Comparison of ENCODE assay signal across 24 cellular contexts in genomic region chr7:57364933-57365710, GRCh38.
"Had no signal": no experiment of that assay in that cellular context is flagged by ENCODE, and none has a peak within 500 bp of the region (broad histone marks: within the 10 kb centered on the region; RNA-seq: fewer than 3 reads in every experiment).

No MANE protein-coding gene starts in this region.

- H3K9me3 ChIP-seq: body of pancreas, colonic mucosa had no signal

- H3K27me3 Mint-ChIP-seq: activated CD4-positive, alpha-beta memory T cell treated with anti-CD3 and anti-CD28 coated beads, Interleukin-2, amount 10 ng/mL, durations not matched to agents 7 days and 5 days; activated CD4-positive, alpha-beta T cell treated with anti-CD3 and anti-CD28 coated beads, Interleukin-2, amount 10 ng/mL, durations not matched to agents 7 days and 5 days; activated naive CD8-positive, alpha-beta T cell; activated T-cell treated with anti-CD3 and anti-CD28 coated beads, Interleukin-2, amount 50 U/mL, for 24 hours; activated T-helper 17 cell treated with anti-CD3 and anti-CD28 coated beads, Interleukin-2, amount 50 U/mL, for 72 hours had no signal

- H3K4me3 Mint-ChIP-seq: activated CD4-positive, alpha-beta memory T cell treated with anti-CD3 and anti-CD28 coated beads, Interleukin-2, amount 10 ng/mL, durations not matched to agents 7 days and 5 days; activated CD4-positive, alpha-beta T cell treated with anti-CD3 and anti-CD28 coated beads, Interleukin-2, amount 10 ng/mL, durations not matched to agents 7 days and 5 days; activated naive CD8-positive, alpha-beta T cell; activated T-cell treated with anti-CD3 and anti-CD28 coated beads, Interleukin-2, amount 50 U/mL, for 24 hours; activated T-cell treated with anti-CD3 and anti-CD28 coated beads, Interleukin-2, amount 50 U/mL, for 72 hours; activated T-helper 17 cell treated with anti-CD3 and anti-CD28 coated beads, Interleukin-2, amount 50 U/mL, for 72 hours had no signal

- H3K4me3 ChIP-seq: body of pancreas, colonic mucosa had no signal

- H3K36me3 ChIP-seq: colonic mucosa had no signal

- H3K4me1 Mint-ChIP-seq: activated CD4-positive, alpha-beta memory T cell treated with anti-CD3 and anti-CD28 coated beads, Interleukin-2, amount 10 ng/mL, durations not matched to agents 7 days and 5 days; activated CD4-positive, alpha-beta T cell treated with anti-CD3 and anti-CD28 coated beads, Interleukin-2, amount 10 ng/mL, durations not matched to agents 7 days and 5 days; activated T-helper 17 cell treated with anti-CD3 and anti-CD28 coated beads, Interleukin-2, amount 50 U/mL, for 72 hours had no signal

- H3K27ac Mint-ChIP-seq: activated CD4-positive, alpha-beta memory T cell treated with anti-CD3 and anti-CD28 coated beads, Interleukin-2, amount 10 ng/mL, durations not matched to agents 7 days and 5 days; activated CD4-positive, alpha-beta T cell treated with anti-CD3 and anti-CD28 coated beads, Interleukin-2, amount 10 ng/mL, durations not matched to agents 7 days and 5 days; activated naive CD8-positive, alpha-beta T cell; activated T-cell treated with anti-CD3 and anti-CD28 coated beads, Interleukin-2, amount 50 U/mL, for 24 hours; activated T-cell treated with anti-CD3 and anti-CD28 coated beads, Interleukin-2, amount 50 U/mL, for 72 hours; activated T-helper 17 cell treated with anti-CD3 and anti-CD28 coated beads, Interleukin-2, amount 50 U/mL, for 72 hours had no signal

- H3K4me1 ChIP-seq: body of pancreas, colonic mucosa had no signal

- H3K27me3 ChIP-seq: body of pancreas, colonic mucosa had no signal

- ATAC-seq: activated T-cell treated with anti-CD3 and anti-CD28 coated beads, Interleukin-2, amount 50 U/mL, for 72 hours; activated T-helper 17 cell treated with anti-CD3 and anti-CD28 coated beads, Interleukin-2, amount 50 U/mL, for 72 hours; body of pancreas; esophagus mucosa had no signal

- DNase-seq: activated CD4-positive, alpha-beta memory T cell treated with anti-CD3 and anti-CD28 coated beads, Interleukin-2, amount 10 ng/mL, durations not matched to agents 7 days and 5 days; activated CD4-positive, alpha-beta T cell treated with anti-CD3 and anti-CD28 coated beads for 1 hour; activated CD4-positive, alpha-beta T cell treated with anti-CD3 and anti-CD28 coated beads for 4 hours; activated CD4-positive, alpha-beta T cell treated with anti-CD3 and anti-CD28 coated beads, Interleukin-2, amount 10 ng/mL, durations not matched to agents 7 days and 5 days; activated CD4-positive, alpha-beta T cell treated with anti-CD3 and anti-CD28 coated beads, Interleukin-2, amount 50 U/mL, for 4 hours; activated CD8-positive, alpha-beta memory T cell treated with anti-CD3 and anti-CD28 coated beads, Interleukin-2, amount 50 U/mL, for 48 hours; activated effector memory CD4-positive, alpha-beta T cell treated with Interleukin-2 at 50 U/mL for 16 hours; activated gamma-delta T cell treated with Interleukin-2 at 50 U/mL for 16 hours; activated naive CD4-positive, alpha-beta T cell treated with anti-CD3 and anti-CD28 coated beads, Interleukin-2, amount 50 U/mL, for 16 hours; activated naive CD4-positive, alpha-beta T cell treated with Interleukin-2 at 50 U/mL for 16 hours; activated T-cell treated with anti-CD3 and anti-CD28 coated beads for 4 hours; activated T-cell treated with anti-CD3 and anti-CD28 coated beads, Interleukin-2, amount 50 U/mL, for 24 hours; activated T-cell treated with anti-CD3 and anti-CD28 coated beads, Interleukin-2, amount 50 U/mL, for 72 hours; amniotic stem cell; anterior cingulate cortex; body of pancreas; caudate nucleus; colonic mucosa; effector CD8-positive, alpha-beta T cell; foreskin fibroblast; T-helper 2 cell had no signal

- H3K36me3 Mint-ChIP-seq: activated naive CD8-positive, alpha-beta T cell had no signal

- H3K27ac ChIP-seq: body of pancreas, colonic mucosa had no signal
